ENCODE assay signal across 27 cellular contexts in genomic region chr15:63408514-63408913, GRCh38. TPM values are rescaled to one million over a fixed set of nuclear protein-coding genes. Genes with fewer than 3 reads are reported as not detected.
DNase-seq lines count a peak whose midpoint lies in the region; TF ChIP-seq lines count a peak whose summit lies in the region.
"Had no signal": no experiment of that assay in that cellular context is flagged by ENCODE, and none has a peak within 500 bp of the region (broad histone marks: within the 10 kb centered on the region; RNA-seq: fewer than 3 reads in every experiment).

No MANE protein-coding gene starts in this region.

- in situ Hi-C loops in G401 (cut with HindIII; ENCODE audit: low sequenced_read_pairs), result no loop called here

- H3K27ac Mint-ChIP-seq in brain, result peak overlapping the region in 4 of 5 experiments; percentile 18 to 95 (median 84)
- no peak overlapping the region for H3K27ac Mint-ChIP-seq in immature natural killer cell
- no peak overlapping the region for H3K27ac Mint-ChIP-seq in type B pancreatic cell
- H3K27ac Mint-ChIP-seq: activated CD4-positive, alpha-beta T cell treated with anti-CD3 and anti-CD28 coated beads, Interleukin-2, amount 10 ng/mL, durations not matched to agents 24 days and 14 days; activated naive CD8-positive, alpha-beta T cell treated with anti-CD3 and anti-CD28 coated beads for 36 hours; HFFc6; stimulated activated memory B cell treated with anti-CD40 and anti-IgM and Interleukin-4, amounts not matched to agents 10 μg/mL and 1 μg/mL and 100 μg/mL, for 72 hours had no signal

- H3K27me3 Mint-ChIP-seq in brain (no peaks in the 10 kb centered on the region), immature natural killer cell (ENCODE audit: low read depth in 3 of 3) (peaks cover 0 to 6% (median 0%) of the 10 kb centered on the region in 3 donors), type B pancreatic cell (no peaks in the 10 kb centered on the region)
- H3K27me3 Mint-ChIP-seq: activated CD4-positive, alpha-beta T cell treated with anti-CD3 and anti-CD28 coated beads, Interleukin-2, amount 10 ng/mL, durations not matched to agents 24 days and 14 days; activated naive CD8-positive, alpha-beta T cell treated with anti-CD3 and anti-CD28 coated beads for 36 hours had no signal

- H3K9me3 Mint-ChIP-seq in brain (peaks cover 0 to 4% (median 2%) of the 10 kb centered on the region in 5 experiments), immature natural killer cell (no peaks in the 10 kb centered on the region), type B pancreatic cell (no peaks in the 10 kb centered on the region)
- H3K9me3 Mint-ChIP-seq: activated CD4-positive, alpha-beta T cell treated with anti-CD3 and anti-CD28 coated beads, Interleukin-2, amount 10 ng/mL, durations not matched to agents 24 days and 14 days; activated naive CD8-positive, alpha-beta T cell treated with anti-CD3 and anti-CD28 coated beads for 36 hours; HFFc6; neural crest cell; stimulated activated memory B cell treated with anti-CD40 and anti-IgM and Interleukin-4, amounts not matched to agents 10 μg/mL and 1 μg/mL and 100 μg/mL, for 72 hours had no signal

- H3K36me3 Mint-ChIP-seq in brain (no peaks in the 10 kb centered on the region), immature natural killer cell (no peaks in the 10 kb centered on the region), type B pancreatic cell (no peaks in the 10 kb centered on the region)
- H3K36me3 Mint-ChIP-seq: activated naive CD8-positive, alpha-beta T cell treated with anti-CD3 and anti-CD28 coated beads for 36 hours; stimulated activated memory B cell treated with anti-CD40 and anti-IgM and Interleukin-4, amounts not matched to agents 10 μg/mL and 1 μg/mL and 100 μg/mL, for 72 hours had no signal

- TF ChIP-seq CTCF in brain (conservative IDR thresholded peaks at IDR 0.05), result no peak
- TF ChIP-seq CTCF in type B pancreatic cell (conservative IDR thresholded peaks at IDR 0.05), result no peak

- H3K4me1 Mint-ChIP-seq in brain, result peaks cover 63% of the 10 kb centered on the region
- peaks cover 5 to 7% of the 10 kb centered on the region in 2 donors for H3K4me1 Mint-ChIP-seq in immature natural killer cell
- H3K4me1 Mint-ChIP-seq in type B pancreatic cell (ENCODE audit: unreplicated experiment), result peaks cover 26% of the 10 kb centered on the region
- H3K4me1 Mint-ChIP-seq: stimulated activated memory B cell treated with anti-CD40 and anti-IgM and Interleukin-4, amounts not matched to agents 10 μg/mL and 1 μg/mL and 100 μg/mL, for 72 hours had no signal

- DNase-seq in G401 (ENCODE audit: low spot score) (peak; percentile 30), NCI-H2171 treated with DMSO at 0.1 percent for 48 hours (lab: John Stamatoyannopoulos, UW) (peak; percentile 71), fibroblast of the conjunctiva (ENCODE audit: low read depth) (peak; percentile 4), cortex of kidney (lab: John Stamatoyannopoulos, UW) (no peak), kidney tubule cell (ENCODE audit: low spot score) (no peak), immature natural killer cell (no peak), type B pancreatic cell (ENCODE audit: extremely low spot score, unreplicated experiment) (no peak)
- DNase-seq: activated CD4-positive, alpha-beta T cell treated with anti-CD3 and anti-CD28 coated beads, Interleukin-2, amount 10 ng/mL, durations not matched to agents 24 days and 14 days; activated naive CD8-positive, alpha-beta T cell treated with anti-CD3 and anti-CD28 coated beads for 36 hours; aorta; central memory CD4-positive, alpha-beta T cell; HFFc6; hypothalamus; mesendoderm; MG63; NCI-H2081 treated with DMSO at 0.1 percent for 48 hours; NCI-H774; pancreas; retina; SJCRH30; substantia nigra; T-helper 9 cell; upper lobe of right lung had no signal

- peak overlapping the region in 1 of 5 experiments; percentile 16 for H3K4me3 Mint-ChIP-seq in brain
- no peak overlapping the region for H3K4me3 Mint-ChIP-seq in immature natural killer cell
- H3K4me3 Mint-ChIP-seq in type B pancreatic cell, result no peak overlapping the region
- H3K4me3 Mint-ChIP-seq: activated CD4-positive, alpha-beta T cell treated with anti-CD3 and anti-CD28 coated beads, Interleukin-2, amount 10 ng/mL, durations not matched to agents 24 days and 14 days; activated naive CD8-positive, alpha-beta T cell treated with anti-CD3 and anti-CD28 coated beads for 36 hours; HFFc6; neural crest cell; stimulated activated memory B cell treated with anti-CD40 and anti-IgM and Interleukin-4, amounts not matched to agents 10 μg/mL and 1 μg/mL and 100 μg/mL, for 72 hours had no signal

RNA-seq across cellular contexts. Expression of gene CA12, which starts 26.9 kb away (rescaled TPM):
- 3.8 and 7.9 TPM in 2 replicates for total RNA-seq in G401 (2014; rRNA removed; shearing (Covaris generic))
- polyA plus RNA-seq in brain (ENCODE audit: insufficient read depth, low read depth, low replicate concordance) (0.68 TPM), immature natural killer cell (not detected)
- total RNA-seq in type B pancreatic cell (ENCODE audit: low replicate concordance), result 4.7 and 5.5 TPM in 2 replicates
- total RNA-seq: activated CD8-positive, alpha-beta memory T cell treated with anti-CD3 and anti-CD28 coated beads for 36 hours had no signal

Comparison
In these comparisons a context has a peak if more than half of its experiments do, and no peak if none do; other contexts are left out.
1. DNase-seq: peak in G401 (single experiment), NCI-H2171 treated with DMSO at 0.1 percent for 48 hours (single experiment) and fibroblast of the conjunctiva (single experiment); none in cortex of kidney (single experiment), kidney tubule cell (single experiment), immature natural killer cell (0 of 3) and type B pancreatic cell (single experiment).
2. H3K27ac Mint-ChIP-seq: peak in brain (4 of 5); none in immature natural killer cell (0 of 6) and type B pancreatic cell (single experiment).